In the genomic region with DNA sequence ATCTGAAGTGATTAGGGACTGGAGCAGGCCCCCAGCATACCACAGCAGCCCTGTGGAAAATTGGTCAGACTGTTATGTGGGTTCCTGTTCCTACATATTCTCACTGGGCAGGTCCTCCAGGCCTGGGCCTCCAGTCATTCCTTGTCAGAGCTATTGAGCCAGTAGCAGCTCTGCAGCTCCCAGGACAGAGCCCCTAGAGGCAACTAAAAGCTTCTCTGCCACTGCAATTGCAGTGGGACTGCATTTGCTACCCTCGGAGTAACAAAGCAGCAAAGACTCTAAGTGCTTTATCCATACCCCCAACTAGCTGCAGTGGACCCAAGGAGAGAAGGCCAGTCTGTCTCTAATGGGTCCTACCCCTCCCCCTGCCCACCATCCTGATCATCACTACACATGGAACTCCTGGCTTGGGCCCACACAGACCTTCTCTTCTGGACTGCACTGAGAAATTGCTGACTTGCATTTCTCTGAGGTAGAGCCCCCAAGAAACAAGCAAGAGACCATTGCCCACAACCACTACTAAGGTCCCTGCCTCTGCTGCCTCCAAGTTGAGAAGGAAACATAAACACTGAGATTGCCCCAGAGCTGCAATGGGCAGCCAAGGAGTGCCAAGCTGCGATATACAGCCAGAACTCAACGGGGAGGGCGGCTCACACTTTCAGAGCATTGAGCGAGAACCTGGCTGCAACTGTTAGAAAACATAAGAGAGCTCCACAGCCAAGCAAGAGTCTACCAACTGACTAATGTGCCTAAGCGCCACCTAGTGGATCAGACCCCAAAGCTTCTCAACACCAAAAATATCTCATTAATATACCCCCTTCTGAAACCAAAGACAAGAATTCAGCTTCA, we compare ENCODE assay signal across 8 cellular contexts.
DNase-seq lines count a peak whose midpoint lies in the region; ATAC-seq, FAIRE-seq and TF ChIP-seq lines count a peak whose summit lies in the region.

No MANE protein-coding gene starts in this region.

- peak; percentile 64 for TF ChIP-seq RAD21 in SK-N-SH (IDR thresholded peaks at IDR 0.05; ENCODE audit: low read length)

- H2AFZ ChIP-seq in SK-N-SH (ENCODE audit: low read depth) (no peak overlapping the region), hepatocyte (no peak overlapping the region)

- intact Hi-C loops in A673 (cut with micrococcal nuclease; ENCODE audit: unreplicated experiment) (loop anchor here (2.0 to 10.0 kb wide), 5 partner anchors 313 to 1070 kb away; no protein-coding TSS in a partner anchor), tibial artery (cut with DNase I; ENCODE audit: low total_unique reads) (no loop called here), posterior vena cava (cut with DNase I) (no loop called here)

- no peak overlapping the region for H3K4me2 ChIP-seq in SK-N-SH
- no peak overlapping the region for H3K4me2 ChIP-seq in hepatocyte

- H3K4me3 ChIP-seq in A673 (ENCODE audit: low read depth, low read length, poor library complexity, severe bottlenecking) (no peak overlapping the region), SK-N-SH (ENCODE audit: low read depth in 2 of 2, low read length in 1 of 2) (no peak overlapping the region), hepatocyte (no peak overlapping the region), tibial artery (no peak overlapping the region)

- ATAC-seq in HG02610 (IDR thresholded peaks at IDR 0.05; ENCODE audit: unreplicated experiment) = peak; percentile 77

- BruUV-seq in A673 (replicated peaks; lab: Mats Ljungman, UMichigan) = no TSS peak

- H3K27me3 ChIP-seq in A673 (replicated peaks; ENCODE audit: insufficient read depth, low read depth, low read length, poor library complexity) = no peaks in the 10 kb centered on the region
- H3K27me3 ChIP-seq in SK-N-SH (ENCODE audit: insufficient read depth) = no peaks in the 10 kb centered on the region
- H3K27me3 ChIP-seq in hepatocyte = no peaks in the 10 kb centered on the region
- no peaks in the 10 kb centered on the region for H3K27me3 ChIP-seq in tibial artery

- H3K9ac ChIP-seq in SK-N-SH = no peak overlapping the region

- H4K20me1 ChIP-seq in SK-N-SH (ENCODE audit: insufficient read depth) (no peaks in the 10 kb centered on the region), hepatocyte (ENCODE audit: insufficient read depth, poor library complexity, severe bottlenecking) (no peaks in the 10 kb centered on the region)

- H3K27ac ChIP-seq in A673 (ENCODE audit: low read depth, low read length, poor library complexity, severe bottlenecking) (no peak overlapping the region), SK-N-SH (ENCODE audit: low read depth in 2 of 2, low read length in 1 of 2) (no peak overlapping the region), hepatocyte (no peak overlapping the region), tibial artery (no peak overlapping the region)

- no peak for TF ChIP-seq POLR2A in GM12892 (IDR thresholded peaks at IDR 0.05; ENCODE audit: low read depth, low read length)

- CTCF ChIA-PET in A673 (lab: Charles Lee) = interaction anchor here (0.6 to 1.4 kb wide), 6 partner anchors 14 to 733 kb away, joined by 3 to 12 read pairs (median 4); no protein-coding TSS in a partner anchor
- CTCF ChIA-PET in SK-N-SH (lab: Yijun Ruan, JAX) = interaction anchor here (0.6 to 2.9 kb wide), 25 partner anchors 12 to 1085 kb away, joined by 3 to 16 read pairs (median 3); a partner anchor contains a TSS

- H3F3A ChIP-seq in SK-N-SH (replicated peaks; ENCODE audit: insufficient read depth) = no peaks in the 10 kb centered on the region

- FAIRE-seq in GM12892 (lab: Jason Lieb, UNC) = peak; percentile 80

- H3K36me3 ChIP-seq in A673 (ENCODE audit: insufficient read depth, low read length, poor library complexity, severe bottlenecking) (no peaks in the 10 kb centered on the region), SK-N-SH (replicated peaks in 1 of 2; ENCODE audit: control insufficient read depth in 1 of 2, insufficient read depth in 2 of 2, low read length in 1 of 2) (no peaks in the 10 kb centered on the region), hepatocyte (replicated peaks; ENCODE audit: insufficient read depth, low read depth) (no peaks in the 10 kb centered on the region), tibial artery (no peaks in the 10 kb centered on the region)

- DNase-seq in A673 (ENCODE audit: low spot score) (peak; percentile 87), GM12892 (ENCODE audit: insufficient read length) (no peak), LoVo (ENCODE audit: low spot score) (peak; percentile 64), SK-N-SH (peak; percentile 14), hepatocyte (ENCODE audit: low spot score) (peak; percentile 86), tibial artery (peak; percentile 25 to 55), posterior vena cava (ENCODE audit: low spot score) (no peak)

- TF ChIP-seq CTCF in A673 (conservative IDR thresholded peaks at IDR 0.05; ENCODE audit: low read depth, low read length) (peak; percentile 86), SK-N-SH (IDR thresholded peaks at IDR 0.05) (peak; percentile 69), hepatocyte (IDR thresholded peaks at IDR 0.05; ENCODE audit: poor library complexity) (peak; percentile 70), tibial artery (IDR thresholded peaks at IDR 0.05) (peak in 1 of 2 experiments; percentile 10)

- H3K9me2 ChIP-seq in SK-N-SH (no peaks in the 10 kb centered on the region), hepatocyte (replicated peaks; ENCODE audit: insufficient read depth) (no peaks in the 10 kb centered on the region)

- WGBS in SK-N-SH (ENCODE audit: low lambda C conversion rate) = 33% methylated on average over 5 of the region's 6 CpGs
- 41% methylated on average over 6 of the region's 6 CpGs for WGBS in hepatocyte (ENCODE audit: low lambda C conversion rate, missing lambda C conversion rate)

- H3K79me2 ChIP-seq in SK-N-SH (ENCODE audit: insufficient read depth) = no peaks in the 10 kb centered on the region
- no peaks in the 10 kb centered on the region for H3K79me2 ChIP-seq in hepatocyte

- peaks cover 5% of the 10 kb centered on the region for H3K4me1 ChIP-seq in A673 (ENCODE audit: insufficient read depth, low read length, poor library complexity, severe bottlenecking)
- no peaks in the 10 kb centered on the region for H3K4me1 ChIP-seq in SK-N-SH (ENCODE audit: control insufficient read depth in 1 of 2, insufficient read depth in 2 of 2, low read depth in 1 of 2, low read length in 1 of 2)
- no peaks in the 10 kb centered on the region for H3K4me1 ChIP-seq in hepatocyte (ENCODE audit: insufficient read depth)
- no peaks in the 10 kb centered on the region for H3K4me1 ChIP-seq in tibial artery

- TF ChIP-seq EP300 in SK-N-SH (IDR thresholded peaks at IDR 0.05; ENCODE audit: borderline replicate concordance in 1 of 2, low read depth in 1 of 2, low read length in 1 of 2) = no peak

- POLR2A ChIA-PET in A673 (lab: Charles Lee; ENCODE audit: low non-redundant PET) (no interaction called here), SK-N-SH (lab: Yijun Ruan, JAX) (no interaction called here)

- H3K9me3 ChIP-seq in A673 (ENCODE audit: low read depth, low read length, poor library complexity, severe bottlenecking) (no peaks in the 10 kb centered on the region), SK-N-SH (no peaks in the 10 kb centered on the region), hepatocyte (ENCODE audit: low read depth) (no peaks in the 10 kb centered on the region), tibial artery (no peaks in the 10 kb centered on the region)

TF ChIP-seq in SK-N-SH, 30 proteins besides CTCF, POLR2A, EP300 and RAD21:
- TF ChIP-seq, protein P1, sequence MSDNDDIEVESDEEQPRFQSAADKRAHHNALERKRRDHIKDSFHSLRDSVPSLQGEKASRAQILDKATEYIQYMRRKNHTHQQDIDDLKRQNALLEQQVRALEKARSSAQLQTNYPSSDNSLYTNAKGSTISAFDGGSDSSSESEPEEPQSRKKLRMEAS (IDR thresholded peaks at IDR 0.05; ENCODE audit: low read depth) = no peak
- peak; percentile 55; the same call in 1 of the 2 replicates for TF ChIP-seq SMC3 (IDR thresholded peaks at IDR 0.05; ENCODE audit: low read depth, low read length)

Comparison
In these comparisons a context has a peak if more than half of its experiments do, and no peak if none do; other contexts are left out.
1. DNase-seq: peak in A673 (single experiment), LoVo (single experiment), SK-N-SH (single experiment), hepatocyte (single experiment) and tibial artery (2 of 2); none in GM12892 (single experiment) and posterior vena cava (single experiment).